21 cellular contexts compared by ENCODE assay signal in genomic region chr13:111272117-111272516, GRCh38. TPM values are rescaled to one million over a fixed set of nuclear protein-coding genes. Genes with fewer than 3 reads are reported as not detected.
"Had no signal": no experiment of that assay in that cellular context is flagged by ENCODE, and none has a peak within 500 bp of the region (broad histone marks: within the 10 kb centered on the region; RNA-seq: fewer than 3 reads in every experiment).

No MANE protein-coding gene starts in this region.

- H3K9ac ChIP-seq: neural progenitor cell had no signal

- H3K9me3 Mint-ChIP-seq: activated B cell treated with CpG ODN at 0.5 μM for 24 hours; activated T-helper 17 cell treated with anti-CD3 and anti-CD28 coated beads, Interleukin-2, amount 50 U/mL, for 72 hours; naive thymus-derived CD4-positive, alpha-beta T cell; neural progenitor cell; T-helper 1 cell treated with Interleukin-12 subunit alpha and Interleukin-12 subunit beta and Interleukin-4 antibody, amounts not matched to agents 30 μg/mL and 1 μg/mL, for 36 hours had no signal

- H3K4me3 Mint-ChIP-seq: activated B cell treated with CpG ODN at 0.5 μM for 24 hours; activated naive CD8-positive, alpha-beta T cell; activated T-helper 17 cell treated with anti-CD3 and anti-CD28 coated beads, Interleukin-2, amount 50 U/mL, for 72 hours; naive thymus-derived CD4-positive, alpha-beta T cell; neural progenitor cell; T-helper 1 cell treated with Interleukin-12 subunit alpha and Interleukin-12 subunit beta and Interleukin-4 antibody, amounts not matched to agents 30 μg/mL and 1 μg/mL, for 36 hours had no signal

- H2AFZ ChIP-seq: neural progenitor cell had no signal

- H3K9me3 ChIP-seq: adrenal gland, breast epithelium, tibial nerve had no signal

- H3K4me2 ChIP-seq: neural progenitor cell had no signal

- ATAC-seq: activated T-helper 17 cell treated with anti-CD3 and anti-CD28 coated beads, Interleukin-2, amount 50 U/mL, for 72 hours; naive thymus-derived CD4-positive, alpha-beta T cell; stimulated activated naive CD8-positive, alpha-beta T cell treated with anti-CD3 and anti-CD28 coated beads, Interleukin-15, Interleukin-2, amounts not matched to agents 100 U/mL and 50 U/mL, for 24 hours had no signal

- H3K36me3 Mint-ChIP-seq: activated naive CD8-positive, alpha-beta T cell had no signal

- H3K4me1 ChIP-seq: adrenal gland, breast epithelium, neural progenitor cell had no signal

- DNase-seq: activated B cell treated with CpG ODN at 0.5 μM for 24 hours; activated CD4-positive, alpha-beta T cell treated with anti-CD3 and anti-CD28 coated beads for 4 hours; activated CD4-positive, alpha-beta T cell treated with anti-CD3 and anti-CD28 coated beads, Interleukin-2, amount 50 U/mL, for 48 hours; cerebellar nuclear complex; effector CD4-positive, alpha-beta T cell; erythroblast; foreskin fibroblast; kidney; naive thymus-derived CD4-positive, alpha-beta T cell; stimulated activated CD4-positive, alpha-beta T cell treated with anti-CD3 and anti-CD28 coated beads, Interleukin-4, amount 100 ng/mL, for 24 hours; stimulated activated naive CD8-positive, alpha-beta T cell treated with anti-CD3 and anti-CD28 coated beads, Interleukin-15, Interleukin-2, amounts not matched to agents 100 U/mL and 50 U/mL, for 24 hours; substantia nigra; T1000 had no signal

- H3K27ac Mint-ChIP-seq: activated B cell treated with CpG ODN at 0.5 μM for 24 hours; activated naive CD8-positive, alpha-beta T cell; activated T-helper 17 cell treated with anti-CD3 and anti-CD28 coated beads, Interleukin-2, amount 50 U/mL, for 72 hours; neural progenitor cell; T-helper 1 cell treated with Interleukin-12 subunit alpha and Interleukin-12 subunit beta and Interleukin-4 antibody, amounts not matched to agents 30 μg/mL and 1 μg/mL, for 36 hours had no signal

- H3K27me3 Mint-ChIP-seq: activated B cell treated with CpG ODN at 0.5 μM for 24 hours; activated naive CD8-positive, alpha-beta T cell; activated T-helper 17 cell treated with anti-CD3 and anti-CD28 coated beads, Interleukin-2, amount 50 U/mL, for 72 hours; naive thymus-derived CD4-positive, alpha-beta T cell had no signal

- H3K4me3 ChIP-seq: adrenal gland, breast epithelium, neural progenitor cell, tibial nerve had no signal

- H3K27me3 ChIP-seq: adrenal gland, breast epithelium, neural progenitor cell, tibial nerve had no signal

- H3K27ac ChIP-seq: adrenal gland, breast epithelium, neural progenitor cell had no signal

- H3K4me1 Mint-ChIP-seq: activated B cell treated with CpG ODN at 0.5 μM for 24 hours, neural progenitor cell had no signal

RNA-seq across cellular contexts. Expression of gene TEX29, which starts 48.3 kb away (rescaled TPM):
- total RNA-seq: glomerular endothelial cell, kidney had no signal
- polyA plus RNA-seq: naive thymus-derived CD4-positive, alpha-beta T cell had no signal
